ENCODE assay signal across 9 cellular contexts in the genomic region with DNA sequence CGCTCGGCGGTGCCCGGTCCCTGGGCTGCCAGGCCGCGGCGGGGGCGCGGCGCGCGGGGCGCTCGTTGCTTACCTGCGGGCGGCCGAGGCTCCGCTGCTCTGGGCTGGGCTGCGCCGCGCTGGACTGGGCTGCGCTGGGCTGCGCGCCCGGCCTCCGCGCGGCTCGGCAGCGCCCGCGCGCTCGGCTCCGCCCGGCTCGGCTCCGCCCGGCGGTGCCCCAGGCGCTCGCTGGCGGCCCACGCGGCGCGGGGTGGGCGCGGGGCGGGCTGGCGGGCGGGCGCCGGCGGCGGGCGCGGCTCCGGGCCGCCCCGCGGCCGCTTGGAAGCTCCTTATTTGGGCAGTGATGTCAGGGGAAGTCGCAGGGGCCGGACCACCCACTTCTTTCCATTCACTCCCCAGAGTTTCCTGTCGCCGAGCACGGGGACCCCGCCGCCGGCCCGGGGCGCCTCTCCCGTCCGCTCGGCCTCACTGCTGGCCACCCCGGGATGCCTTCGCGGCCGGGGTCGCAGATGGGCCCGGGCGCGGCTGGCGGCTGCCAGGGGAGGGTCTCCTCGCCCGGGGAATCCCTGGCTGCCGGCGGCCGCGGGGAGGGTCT.
DNase-seq lines count a peak whose midpoint lies in the region; ATAC-seq and TF ChIP-seq lines count a peak whose summit lies in the region.
"Had no signal": no experiment of that assay in that cellular context is flagged by ENCODE, and none has a peak within 500 bp of the region (broad histone marks: within the 10 kb centered on the region; RNA-seq: fewer than 3 reads in every experiment).

No MANE protein-coding gene starts in this region.

- ATAC-seq in HG02763 (IDR thresholded peaks at IDR 0.05; ENCODE audit: unreplicated experiment) (peak; percentile 66), natural killer cell (peak; percentile 85 to 93 (median 88))
- ATAC-seq in stimulated activated naive CD8-positive, alpha-beta T cell treated with anti-CD3 and anti-CD28 coated beads, Interleukin-15, Interleukin-2, amounts not matched to agents 100 U/mL and 50 U/mL, for 24 hours: peak; percentile 81

- H3K27ac ChIP-seq in esophagus squamous epithelium: peak overlapping the region; percentile 71 to 92 (median 90)
- H3K27ac ChIP-seq: 22Rv1 had no signal

- H3K4me1 Mint-ChIP-seq in natural killer cell: peaks cover 43 to 56% of the 10 kb centered on the region in 2 donors

- H3K4me1 ChIP-seq in esophagus squamous epithelium: peaks cover 14 to 75% (median 33%) of the 10 kb centered on the region in 3 donors

- peak overlapping the region; percentile 54 to 87 (median 68) for H3K4me3 ChIP-seq in esophagus squamous epithelium

- no peaks in the 10 kb centered on the region for H3K27me3 ChIP-seq in esophagus squamous epithelium

- WGBS in esophagus squamous epithelium, 2 donors: no CpG with 5 or more reads among the region's 91 CpGs

- no peaks in the 10 kb centered on the region for H3K27me3 Mint-ChIP-seq in natural killer cell (ENCODE audit: low read depth in 2 of 2)

- no peak overlapping the region for H3K4me3 Mint-ChIP-seq in natural killer cell

- no peaks in the 10 kb centered on the region for H3K9me3 ChIP-seq in esophagus squamous epithelium

- peak overlapping the region in 1 of 2 donors; percentile 79 for H3K27ac Mint-ChIP-seq in natural killer cell

- H3K36me3 Mint-ChIP-seq in natural killer cell: no peaks in the 10 kb centered on the region

- no peaks in the 10 kb centered on the region for H3K36me3 ChIP-seq in esophagus squamous epithelium

- peak in 1 of 6 experiments; percentile 11 for TF ChIP-seq CTCF in esophagus squamous epithelium (IDR thresholded peaks at IDR 0.05)
- TF ChIP-seq CTCF in natural killer cell (IDR thresholded peaks at IDR 0.05): no peak

- no peaks in the 10 kb centered on the region for H3K9me3 Mint-ChIP-seq in natural killer cell

- peak; percentile 39 for DNase-seq in DMS79 treated with DMSO at 0.1 percent for 48 hours (lab: John Stamatoyannopoulos, UW)
- no peak for DNase-seq in DMS79 (lab: John Stamatoyannopoulos, UW)
- DNase-seq in NCI-H748 treated with DMSO at 0.1 percent for 48 hours (lab: John Stamatoyannopoulos, UW): peak; percentile 92
- DNase-seq in activated T-cell treated with anti-CD3 and anti-CD28 coated beads for 48 hours (ENCODE audit: low read depth): peak; percentile 82
- DNase-seq in esophagus squamous epithelium (lab: John Stamatoyannopoulos, UW): no peak
- DNase-seq in natural killer cell: peak; percentile 61
- DNase-seq in stimulated activated naive CD8-positive, alpha-beta T cell treated with anti-CD3 and anti-CD28 coated beads, Interleukin-15, Interleukin-2, amounts not matched to agents 100 U/mL and 50 U/mL, for 24 hours: peak; percentile 82

- intact Hi-C loops in esophagus squamous epithelium (cut with DNase I): no loop called here
- intact Hi-C loops in natural killer cell (cut with micrococcal nuclease): loop anchor here (5.0 kb wide), 1 partner anchor 65 kb away; no protein-coding TSS in a partner anchor

- peak in 2 of 4 donors; percentile 49 to 69 for TF ChIP-seq POLR2A in esophagus squamous epithelium (IDR thresholded peaks at IDR 0.05)

Comparison
In these comparisons a context has a peak if more than half of its experiments do, and no peak if none do; other contexts are left out.
1. DNase-seq: peak in DMS79 treated with DMSO at 0.1 percent for 48 hours (single experiment), NCI-H748 treated with DMSO at 0.1 percent for 48 hours (single experiment), activated T-cell treated with anti-CD3 and anti-CD28 coated beads for 48 hours (single experiment), natural killer cell (single experiment) and stimulated activated naive CD8-positive, alpha-beta T cell treated with anti-CD3 and anti-CD28 coated beads, Interleukin-15, Interleukin-2, amounts not matched to agents 100 U/mL and 50 U/mL, for 24 hours (single experiment); none in DMS79 (single experiment) and esophagus squamous epithelium (single experiment).
2. Peak in every context shown above with its lines, with median percentiles within 50 percentile points of each other: ATAC-seq.